8 cellular contexts compared by ENCODE assay signal in genomic region chr5:119411935-119412623, GRCh38. TPM values are rescaled to one million over a fixed set of nuclear protein-coding genes. Genes with fewer than 3 reads are reported as not detected.
DNase-seq lines count a peak whose midpoint lies in the region; TF ChIP-seq lines count a peak whose summit lies in the region.

No MANE protein-coding gene starts in this region.

- POLR2A ChIA-PET in GM10248 (lab: Yijun Ruan, JAX) = no interaction called here

- H3K36me3 ChIP-seq in HAP-1 (replicated peaks) = no peaks in the 10 kb centered on the region
- H3K36me3 ChIP-seq in Loucy (ENCODE audit: insufficient read depth, low read length) = no peaks in the 10 kb centered on the region
- H3K36me3 ChIP-seq in adipocyte (ENCODE audit: control insufficient read depth, insufficient read depth, low read length, severe bottlenecking) = no peaks in the 10 kb centered on the region
- H3K36me3 ChIP-seq in cardiac muscle cell = no peaks in the 10 kb centered on the region
- no peaks in the 10 kb centered on the region for H3K36me3 ChIP-seq in osteoblast (ENCODE audit: insufficient read depth, low read length)

- H3K79me2 ChIP-seq in Loucy (ENCODE audit: insufficient read depth, low read length) (no peaks in the 10 kb centered on the region), osteoblast (ENCODE audit: insufficient read depth, low read length) (no peaks in the 10 kb centered on the region)

- H3F3A ChIP-seq in Loucy (ENCODE audit: low read depth) = no peaks in the 10 kb centered on the region

- in situ Hi-C loops in HAP-1 (cut with MboI; ENCODE audit: low sequenced_read_pairs) = loop anchor here (10.0 kb wide), 1 partner anchor 427 kb away; the partner anchor contains the start of gene DTWD2
- in situ Hi-C loops in SK-MEL-5 (cut with HindIII; ENCODE audit: low pct_unique_long_range_greater_than_20kb, low sequenced_read_pairs) = no loop called here

- DNase-seq in GM10248 (ENCODE audit: extremely low spot score) (peak; percentile 45), HAP-1 (ENCODE audit: low spot score in 2 of 2) (peak; percentile 68 to 71), SK-MEL-5 (ENCODE audit: low read depth, low spot score) (peak; percentile 89), adipocyte (ENCODE audit: low read depth) (peak; percentile 89), cardiac muscle cell (ENCODE audit: low read depth in 1 of 2, low spot score in 1 of 2) (peak; percentile 77 to 85), osteoblast (ENCODE audit: insufficient read length, low spot score, missing footprints) (peak; percentile 56), NCI-H128 (lab: John Stamatoyannopoulos, UW; ENCODE audit: unreplicated experiment) (no peak)

- peak; percentile 91 for TF ChIP-seq CTCF in GM10248 (IDR thresholded peaks at IDR 0.05; ENCODE audit: control extremely low read depth, extremely low read depth, low read depth, missing control alignments)
- peak; percentile 71 for TF ChIP-seq CTCF in Loucy (conservative IDR thresholded peaks at IDR 0.05; ENCODE audit: low read length)
- TF ChIP-seq CTCF in cardiac muscle cell (IDR thresholded peaks at IDR 0.05; ENCODE audit: low read depth, low read length) = peak; percentile 87
- TF ChIP-seq CTCF in osteoblast (IDR thresholded peaks at IDR 0.05; ENCODE audit: extremely low read depth, low read depth, low read length) = peak; percentile 95

- peak overlapping the region; percentile 95 for H2AFZ ChIP-seq in Loucy (ENCODE audit: low read length)
- peak overlapping the region; percentile 89 for H2AFZ ChIP-seq in osteoblast (ENCODE audit: low read length)

- CTCF ChIA-PET in GM10248 (lab: Yijun Ruan, JAX) = interaction anchor here (0.7 to 10.2 kb wide), 70 partner anchors 10 to 553 kb away, joined by 3 to 171 read pairs (median 5); partner anchors contain the start of genes DMXL1, DTWD2 and TNFAIP8

- H4K20me1 ChIP-seq in Loucy (ENCODE audit: insufficient read depth, low read length, poor library complexity, severe bottlenecking) (no peaks in the 10 kb centered on the region), osteoblast (ENCODE audit: insufficient read depth, low read length) (no peaks in the 10 kb centered on the region)

- H3K9ac ChIP-seq in Loucy (ENCODE audit: low read depth, low read length, poor library complexity, severe bottlenecking) = peak overlapping the region; percentile 70
- peak overlapping the region; percentile 87 for H3K9ac ChIP-seq in adipocyte (ENCODE audit: low read length)

- no peaks in the 10 kb centered on the region for H3K9me3 ChIP-seq in HAP-1
- H3K9me3 ChIP-seq in Loucy (ENCODE audit: insufficient read depth, low read depth, low read length) = no peaks in the 10 kb centered on the region
- H3K9me3 ChIP-seq in adipocyte (ENCODE audit: control insufficient read depth, low read length) = no peaks in the 10 kb centered on the region
- H3K9me3 ChIP-seq in cardiac muscle cell (ENCODE audit: low read depth) = no peaks in the 10 kb centered on the region
- H3K9me3 ChIP-seq in osteoblast (ENCODE audit: low read depth, low read length) = no peaks in the 10 kb centered on the region

- peak overlapping the region; percentile 26 for H3K4me3 ChIP-seq in HAP-1
- H3K4me3 ChIP-seq in Loucy (ENCODE audit: low read length, poor library complexity, severe bottlenecking) = peak overlapping the region; percentile 67
- H3K4me3 ChIP-seq in adipocyte (ENCODE audit: low read length) = peak overlapping the region; percentile 83
- H3K4me3 ChIP-seq in cardiac muscle cell = peak overlapping the region; percentile 37
- H3K4me3 ChIP-seq in osteoblast (ENCODE audit: insufficient read depth, low read length) = peak overlapping the region; percentile 71

- H3K27me3 ChIP-seq in HAP-1 (ENCODE audit: low read depth) (no peaks in the 10 kb centered on the region), Loucy (ENCODE audit: insufficient read depth, low read length, poor library complexity, severe bottlenecking) (no peaks in the 10 kb centered on the region), adipocyte (replicated peaks; ENCODE audit: control insufficient read depth, insufficient read depth, low read length) (no peaks in the 10 kb centered on the region), cardiac muscle cell (no peaks in the 10 kb centered on the region), osteoblast (ENCODE audit: insufficient read depth, low read length) (peaks cover 9% of the 10 kb centered on the region)

- H3K27ac ChIP-seq in cardiac muscle cell = no peak overlapping the region
- H3K27ac ChIP-seq in osteoblast (ENCODE audit: low read depth, low read length) = peak overlapping the region; percentile 86

- H3K4me2 ChIP-seq in Loucy (ENCODE audit: low read depth, low read length, poor library complexity, severe bottlenecking) (peak overlapping the region; percentile 78), osteoblast (ENCODE audit: insufficient read depth, low read length) (peak overlapping the region; percentile 96)

- no peaks in the 10 kb centered on the region for H3K9me2 ChIP-seq in Loucy (replicated peaks; ENCODE audit: low read depth, low read length)

- H3K4me1 ChIP-seq in HAP-1 (peaks cover 7% of the 10 kb centered on the region), Loucy (ENCODE audit: insufficient read depth, low read length, poor library complexity, severe bottlenecking) (peaks cover 4% of the 10 kb centered on the region), adipocyte (ENCODE audit: control insufficient read depth, insufficient read depth, low read length) (peaks cover 20% of the 10 kb centered on the region), cardiac muscle cell (ENCODE audit: low read depth) (no peaks in the 10 kb centered on the region), osteoblast (ENCODE audit: insufficient read depth, low read length) (peaks cover 6% of the 10 kb centered on the region)

RNA-seq across cellular contexts. Expression of gene HSD17B4, which starts 40.2 kb away (rescaled TPM):
- total RNA-seq in SK-MEL-5 (2014; rRNA removed; shearing (Covaris generic)) = 120 and 160 TPM in 2 replicates
- polyA plus RNA-seq in SK-MEL-5 (2015; cell fraction: cytosol; rRNA removed) = 128 and 131 TPM in 2 replicates
- polyA plus RNA-seq in SK-MEL-5 (2015; cell fraction: nucleus; rRNA removed) = 167 and 249 TPM in 2 replicates
- 165 and 217 TPM in 2 replicates for total RNA-seq in cardiac muscle cell
- 154 and 183 TPM in 2 replicates for polyA plus RNA-seq in cardiac muscle cell
- 130 and 134 TPM in 2 replicates for total RNA-seq in osteoblast

RNA-seq across cellular contexts. Expression of gene TNFAIP8, which starts 56.3 kb away (rescaled TPM):
- 5.6 and 7.5 TPM in 2 replicates for total RNA-seq in SK-MEL-5 (2014; rRNA removed; shearing (Covaris generic))
- 6.7 TPM in 2 replicates for polyA plus RNA-seq in SK-MEL-5 (2015; cell fraction: cytosol; rRNA removed)
- 5.0 and 11.4 TPM in 2 replicates for polyA plus RNA-seq in SK-MEL-5 (2015; cell fraction: nucleus; rRNA removed)
- total RNA-seq in cardiac muscle cell (20.8 and 21.9 TPM in 2 replicates), osteoblast (23.2 and 26.2 TPM in 2 replicates)
- 24.9 and 29.0 TPM in 2 replicates for polyA plus RNA-seq in cardiac muscle cell

Comparison
In these comparisons a context has a peak if more than half of its experiments do, and no peak if none do; other contexts are left out.
1. H3K4me3 ChIP-seq: peak in every context shown above with its lines; median percentile 83 in adipocyte; 71 in osteoblast; 67 in Loucy; 37 in cardiac muscle cell; 26 in HAP-1.